ENCODE assay signal across 7 cellular contexts in the genomic region with DNA sequence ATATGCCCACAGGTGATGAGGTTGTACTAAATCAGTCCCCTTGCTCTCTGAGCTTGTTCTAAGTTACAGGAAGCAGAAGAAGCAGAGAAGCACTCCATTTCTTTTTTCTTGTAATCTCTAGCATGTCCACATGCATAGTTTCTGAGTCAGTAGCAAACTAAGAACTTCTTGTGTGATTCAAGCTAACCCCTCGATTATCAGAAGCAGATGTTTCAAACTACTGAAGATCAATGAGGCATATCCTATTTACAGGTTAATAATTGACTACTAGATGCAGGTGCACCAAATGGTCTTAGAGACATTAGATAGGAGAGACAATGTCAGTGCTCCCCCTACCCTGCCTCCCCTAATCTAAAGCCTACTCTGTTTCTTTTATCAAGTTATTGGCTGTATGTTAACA.
A peak's percentile ranks its signal among the peaks of the same experiment; 100 is the strongest.
DNase-seq lines count a peak whose midpoint lies in the region; ATAC-seq and TF ChIP-seq lines count a peak whose summit lies in the region.
"Not testable (repeated sequence)": the region's sequence is repeated elsewhere in the genome, so short reads cannot be mapped to it uniquely, and the experiment has no call there.

No MANE protein-coding gene starts in this region.

- DNase-seq in fibroblast of mammary gland (ENCODE audit: low read depth), result peak; percentile 45

- ATAC-seq in GM18520 (IDR thresholded peaks at IDR 0.05; ENCODE audit: unreplicated experiment) (peak; percentile 60), GM19372 (IDR thresholded peaks at IDR 0.05; ENCODE audit: low read depth, unreplicated experiment) (peak; percentile 82), GM21528 (IDR thresholded peaks at IDR 0.05; ENCODE audit: low FRiP score, unreplicated experiment) (peak; percentile 67), HG02798 (IDR thresholded peaks at IDR 0.05; ENCODE audit: poor library complexity, unreplicated experiment) (peak; percentile 91), HG03139 (IDR thresholded peaks at IDR 0.05; ENCODE audit: unreplicated experiment) (peak; percentile 86), HG03558 (IDR thresholded peaks at IDR 0.05; ENCODE audit: extremely low read depth, unreplicated experiment) (peak; percentile 81)

- not testable (repeated sequence) for TF ChIP-seq CTCF in fibroblast of mammary gland (conservative IDR thresholded peaks at IDR 0.05; ENCODE audit: control insufficient read depth, insufficient read depth, low read depth, low read length)

- H3K4me3 ChIP-seq in fibroblast of mammary gland (ENCODE audit: control insufficient read depth, low read depth, low read length), result not testable (repeated sequence)
